ENCODE assay signal across 19 cellular contexts in genomic region chr11:64569300-64569970, GRCh38. TPM values are rescaled to one million over a fixed set of nuclear protein-coding genes. Genes with fewer than 3 reads are reported as not detected.
DNase-seq lines count a peak whose midpoint lies in the region; FAIRE-seq and TF ChIP-seq lines count a peak whose summit lies in the region.
"Had no signal": no experiment of that assay in that cellular context is flagged by ENCODE, and none has a peak within 500 bp of the region (broad histone marks: within the 10 kb centered on the region; RNA-seq: fewer than 3 reads in every experiment).

No MANE protein-coding gene starts in this region.

- DNase-seq in DMS 273 treated with DMSO at 0.1 percent for 48 hours (lab: John Stamatoyannopoulos, UW) (peak; percentile 7), NCI-H2171 (lab: John Stamatoyannopoulos, UW) (peak; percentile 52), kidney (peak; percentile 5), spleen (peak; percentile 72), mesenteric fat pad (ENCODE audit: low spot score) (no peak), tibial nerve (ENCODE audit: low spot score in 2 of 2) (no peak), NCI-H2029 (lab: John Stamatoyannopoulos, UW) (no peak)
- DNase-seq: CD8-positive, alpha-beta memory T cell; GDM1; Karpas-422; MG63; NCI-H1092; NCI-H146; PC-3 had no signal

- H3K27ac ChIP-seq in kidney (ENCODE audit: low read depth in 2 of 2, low read length in 2 of 2) (no peak overlapping the region), spleen (no peak overlapping the region), tibial nerve (no peak overlapping the region)
- H3K27ac ChIP-seq: SJSA1 had no signal

- H3K36me3 ChIP-seq in kidney (ENCODE audit: control insufficient read depth in 1 of 2, insufficient read depth in 2 of 2, low read length in 2 of 2) (peaks cover 0 to 3% of the 10 kb centered on the region in 2 donors), spleen (no peaks in the 10 kb centered on the region), tibial nerve (no peaks in the 10 kb centered on the region)
- H3K36me3 ChIP-seq: MG63, SJSA1 had no signal

- no peak for FAIRE-seq in kidney (lab: Jason Lieb, UNC)
- FAIRE-seq: GM12878, GM18507 had no signal

- H3K4me1 ChIP-seq in kidney (ENCODE audit: control insufficient read depth in 1 of 2, insufficient read depth in 1 of 2, low read depth in 1 of 2, low read length in 2 of 2) (no peaks in the 10 kb centered on the region), spleen (peaks cover 0 to 36% (median 17%) of the 10 kb centered on the region in 6 donors), tibial nerve (peaks cover 0 to 14% (median 7%) of the 10 kb centered on the region in 4 donors)
- H3K4me1 ChIP-seq: SJSA1 had no signal

- no peak for TF ChIP-seq CTCF in kidney (IDR thresholded peaks at IDR 0.05; ENCODE audit: borderline replicate concordance, extremely low read depth, insufficient read depth)
- no peak for TF ChIP-seq CTCF in spleen (IDR thresholded peaks at IDR 0.05 in 8 of 11, conservative IDR thresholded peaks at IDR 0.05 in 3 of 11)
- no peak for TF ChIP-seq CTCF in tibial nerve (IDR thresholded peaks at IDR 0.05)

- no peak overlapping the region for H3K4me3 ChIP-seq in kidney (ENCODE audit: low read length in 2 of 2)
- no peak overlapping the region for H3K4me3 ChIP-seq in spleen
- no peak overlapping the region for H3K4me3 ChIP-seq in tibial nerve
- H3K4me3 ChIP-seq: GM12878, MG63, SJSA1 had no signal

- intact Hi-C loops in kidney (cut with DNase I): no loop called here
- intact Hi-C loops in spleen (cut with DNase I; ENCODE audit: low total_unique reads): loop anchor here (10.0 kb wide), 1 partner anchor 45 kb away; no protein-coding TSS in a partner anchor

- WGBS in spleen, 5 donors: 67 to 80% (median 75%) methylated on average over 7 to 8 of the region's 8 CpGs
- 88 to 90% methylated on average over 8 of the region's 8 CpGs for WGBS in tibial nerve, 2 donors

- no peak for TF ChIP-seq EP300 in tibial nerve (IDR thresholded peaks at IDR 0.05)

- H3K9me3 ChIP-seq in kidney (ENCODE audit: control insufficient read depth in 1 of 2, low read length in 2 of 2) (no peaks in the 10 kb centered on the region), spleen (no peaks in the 10 kb centered on the region), tibial nerve (no peaks in the 10 kb centered on the region)
- H3K9me3 ChIP-seq: MG63, SJSA1 had no signal

- TF ChIP-seq POLR2A in spleen (IDR thresholded peaks at IDR 0.05) (no peak), tibial nerve (IDR thresholded peaks at IDR 0.05) (no peak)

- no peaks in the 10 kb centered on the region for H3K27me3 ChIP-seq in spleen (replicated peaks in 1 of 7)
- no peaks in the 10 kb centered on the region for H3K27me3 ChIP-seq in tibial nerve

- H3K9ac ChIP-seq in kidney (ENCODE audit: low read length in 2 of 2): no peak overlapping the region

RNA-seq across cellular contexts. Expression of gene SLC22A11, which starts 13.7 kb away (rescaled TPM):
- total RNA-seq in kidney (9.4 TPM), spleen (1 to 10 TPM in 1 of 7 donors, under 1 TPM in 4, not detected in 2; 0.27 to 1.5 (median 0.72) TPM), mesenteric fat pad (not detected), tibial nerve (not detected)
- polyA plus RNA-seq in kidney (ENCODE audit: insufficient read depth, low read depth, low replicate concordance) (105 TPM), spleen (under 1 TPM; 0.04 to 0.17 (median 0.16) TPM)
- total RNA-seq: CD8-positive, alpha-beta memory T cell; GM12878; PC-3; SJSA1 had no signal
- polyA plus RNA-seq: AG04450; BJ; CD8-positive, alpha-beta memory T cell had no signal

RNA-seq across cellular contexts. Expression of gene SLC22A12, which starts 21.6 kb away (rescaled TPM):
- total RNA-seq in kidney (5.3 TPM), spleen (not detected), mesenteric fat pad (0.29 TPM), tibial nerve (under 1 TPM in 1 of 4 donors, not detected in 3; 0.30 TPM)
- polyA plus RNA-seq in kidney (ENCODE audit: insufficient read depth, low read depth, low replicate concordance) (85.9 TPM), spleen (not detected)
- total RNA-seq: CD8-positive, alpha-beta memory T cell; GM12878; PC-3; SJSA1 had no signal
- polyA plus RNA-seq: AG04450; BJ; CD8-positive, alpha-beta memory T cell; GM12878 had no signal

Comparison
In these comparisons a context has a peak if more than half of its experiments do, and no peak if none do; other contexts are left out.
1. DNase-seq: peak in DMS 273 treated with DMSO at 0.1 percent for 48 hours (single experiment), NCI-H2171 (single experiment), kidney (single experiment) and spleen (single experiment); none in mesenteric fat pad (single experiment), tibial nerve (0 of 2) and NCI-H2029 (single experiment).